9 cellular contexts compared by ENCODE assay signal in genomic region chr12:53476769-53477209, GRCh38. TPM values are rescaled to one million over a fixed set of nuclear protein-coding genes. Genes with fewer than 3 reads are reported as not detected.
DNase-seq lines count a peak whose midpoint lies in the region; ATAC-seq and TF ChIP-seq lines count a peak whose summit lies in the region.
"Had no signal": no experiment of that assay in that cellular context is flagged by ENCODE, and none has a peak within 500 bp of the region (broad histone marks: within the 10 kb centered on the region; RNA-seq: fewer than 3 reads in every experiment).

No MANE protein-coding gene starts in this region.

- no TSS peak for BruUV-seq in OCI-LY7 (replicated peaks; lab: Mats Ljungman, UMichigan)

- peaks cover 100% of the 10 kb centered on the region for H3K36me3 ChIP-seq in OCI-LY7 (ENCODE audit: insufficient read depth, low read length)

- H3K9me3 Mint-ChIP-seq in activated CD4-positive, alpha-beta T cell treated with anti-CD3 and anti-CD28 coated beads for 36 hours (ENCODE audit: low read depth): no peaks in the 10 kb centered on the region
- no peaks in the 10 kb centered on the region for H3K9me3 Mint-ChIP-seq in activated CD4-positive, alpha-beta T cell treated with anti-CD3 and anti-CD28 coated beads, Interleukin-2, amount 10 ng/mL, durations not matched to agents 7 days and 5 days
- H3K9me3 Mint-ChIP-seq in stimulated activated memory B cell treated with anti-CD40 and anti-IgM and Interleukin-4, amounts not matched to agents 10 μg/mL and 1 μg/mL and 100 μg/mL, for 72 hours: no peaks in the 10 kb centered on the region

- ATAC-seq in activated CD4-positive, alpha-beta T cell treated with anti-CD3 and anti-CD28 coated beads for 36 hours: peak; percentile 43
- no peak for ATAC-seq in stimulated activated memory B cell treated with anti-CD40 and anti-IgM and Interleukin-4, amounts not matched to agents 10 μg/mL and 1 μg/mL and 100 μg/mL, for 72 hours
- ATAC-seq in esophagus mucosa (no peak), HG03280 (IDR thresholded peaks at IDR 0.05; ENCODE audit: unreplicated experiment) (no peak)

- no peaks in the 10 kb centered on the region for H3K27me3 Mint-ChIP-seq in activated CD4-positive, alpha-beta T cell treated with anti-CD3 and anti-CD28 coated beads for 36 hours
- no peaks in the 10 kb centered on the region for H3K27me3 Mint-ChIP-seq in activated CD4-positive, alpha-beta T cell treated with anti-CD3 and anti-CD28 coated beads, Interleukin-2, amount 10 ng/mL, durations not matched to agents 7 days and 5 days
- H3K27me3 Mint-ChIP-seq in stimulated activated memory B cell treated with anti-CD40 and anti-IgM and Interleukin-4, amounts not matched to agents 10 μg/mL and 1 μg/mL and 100 μg/mL, for 72 hours: no peaks in the 10 kb centered on the region

- TF ChIP-seq CTCF in OCI-LY7 (conservative IDR thresholded peaks at IDR 0.05; ENCODE audit: low read length): peak; percentile 79

- intact Hi-C loops in activated CD4-positive, alpha-beta T cell treated with anti-CD3 and anti-CD28 coated beads for 36 hours (cut with DNase I, micrococcal nuclease): loop anchor here in 1 of 2 experiments (1.0 kb wide), 1 partner anchor 124 kb away; no protein-coding TSS in a partner anchor
- intact Hi-C loops in OCI-LY7 (cut with micrococcal nuclease; ENCODE audit: unreplicated experiment): no loop called here

- H3K4me2 ChIP-seq in OCI-LY7 (ENCODE audit: low read length): no peak overlapping the region

- no peaks in the 10 kb centered on the region for H3K9me2 ChIP-seq in OCI-LY7 (ENCODE audit: insufficient read depth, low read length)

- H3K27ac Mint-ChIP-seq in activated CD4-positive, alpha-beta T cell treated with anti-CD3 and anti-CD28 coated beads for 36 hours: peak overlapping the region; percentile 55
- H3K27ac Mint-ChIP-seq in activated CD4-positive, alpha-beta T cell treated with anti-CD3 and anti-CD28 coated beads, Interleukin-2, amount 10 ng/mL, durations not matched to agents 7 days and 5 days: no peak overlapping the region
- H3K27ac Mint-ChIP-seq in stimulated activated memory B cell treated with anti-CD40 and anti-IgM and Interleukin-4, amounts not matched to agents 10 μg/mL and 1 μg/mL and 100 μg/mL, for 72 hours: peak overlapping the region; percentile 30

- DNase-seq in activated CD4-positive, alpha-beta T cell treated with anti-CD3 and anti-CD28 coated beads for 36 hours: no peak
- DNase-seq in activated CD4-positive, alpha-beta T cell treated with anti-CD3 and anti-CD28 coated beads, Interleukin-2, amount 10 ng/mL, durations not matched to agents 7 days and 5 days: no peak
- DNase-seq in OCI-LY7 (ENCODE audit: low spot score) (peak; percentile 41), erythroblast (lab: John Stamatoyannopoulos, UW) (peak; percentile 30 to 48)
- no peak for DNase-seq in effector CD4-positive, alpha-beta T cell
- DNase-seq: NCI-H2081 treated with DMSO at 0.1 percent for 48 hours had no signal

- no peaks in the 10 kb centered on the region for H3K9me3 ChIP-seq in OCI-LY7 (ENCODE audit: low read length)

- POLR2A ChIA-PET in activated CD4-positive, alpha-beta T cell treated with anti-CD3 and anti-CD28 coated beads for 36 hours (lab: Charles Lee): interaction anchor here (0.7 to 4.7 kb wide), 7 partner anchors 9 to 24 kb away, joined by 3 to 36 read pairs (median 6); partner anchors contain the start of gene TARBP2
- POLR2A ChIA-PET in activated CD4-positive, alpha-beta T cell treated with anti-CD3 and anti-CD28 coated beads, Interleukin-2, amount 10 ng/mL, durations not matched to agents 7 days and 5 days (lab: Charles Lee): interaction anchor here (1.1 kb wide), 1 partner anchor 30 kb away, joined by 3 read pairs; no protein-coding TSS in a partner anchor
- POLR2A ChIA-PET in OCI-LY7 (lab: Charles Lee): interaction anchor here (0.7 to 1.9 kb wide), 4 partner anchors 13 to 24 kb away, joined by 3 to 7 read pairs (median 4); partner anchors contain the start of gene TARBP2

- CTCF ChIA-PET in activated CD4-positive, alpha-beta T cell treated with anti-CD3 and anti-CD28 coated beads for 36 hours (lab: Charles Lee): interaction anchor here (0.9 to 4.9 kb wide), 17 partner anchors 8 to 155 kb away, joined by 3 to 32 read pairs (median 4); partner anchors contain the start of genes AAAS and NPFF
- CTCF ChIA-PET in activated CD4-positive, alpha-beta T cell treated with anti-CD3 and anti-CD28 coated beads, Interleukin-2, amount 10 ng/mL, durations not matched to agents 7 days and 5 days (lab: Charles Lee): interaction anchor here (0.5 to 3.7 kb wide), 14 partner anchors 9 to 163 kb away, joined by 3 to 20 read pairs (median 4); partner anchors contain the start of genes AAAS, MAP3K12, NPFF and TARBP2
- CTCF ChIA-PET in OCI-LY7 (lab: Charles Lee; ENCODE audit: unreplicated experiment): interaction anchor here (0.6 kb wide), 2 partner anchors 22 to 154 kb away, joined by 3 to 4 read pairs; no protein-coding TSS in a partner anchor

- no peak for TF ChIP-seq POLR2A in erythroblast (IDR thresholded peaks at IDR 0.05; ENCODE audit: low read length)

- peaks cover 33% of the 10 kb centered on the region for H4K20me1 ChIP-seq in OCI-LY7 (ENCODE audit: insufficient read depth, low read length)

- no peak overlapping the region for H3K4me3 Mint-ChIP-seq in activated CD4-positive, alpha-beta T cell treated with anti-CD3 and anti-CD28 coated beads for 36 hours
- no peak overlapping the region for H3K4me3 Mint-ChIP-seq in activated CD4-positive, alpha-beta T cell treated with anti-CD3 and anti-CD28 coated beads, Interleukin-2, amount 10 ng/mL, durations not matched to agents 7 days and 5 days
- H3K4me3 Mint-ChIP-seq in stimulated activated memory B cell treated with anti-CD40 and anti-IgM and Interleukin-4, amounts not matched to agents 10 μg/mL and 1 μg/mL and 100 μg/mL, for 72 hours: no peak overlapping the region

- peaks cover 75% of the 10 kb centered on the region for H3K36me3 Mint-ChIP-seq in activated CD4-positive, alpha-beta T cell treated with anti-CD3 and anti-CD28 coated beads for 36 hours (ENCODE audit: low read depth)
- peaks cover 71% of the 10 kb centered on the region for H3K36me3 Mint-ChIP-seq in activated CD4-positive, alpha-beta T cell treated with anti-CD3 and anti-CD28 coated beads, Interleukin-2, amount 10 ng/mL, durations not matched to agents 7 days and 5 days (ENCODE audit: low read depth)
- peaks cover 60% of the 10 kb centered on the region for H3K36me3 Mint-ChIP-seq in stimulated activated memory B cell treated with anti-CD40 and anti-IgM and Interleukin-4, amounts not matched to agents 10 μg/mL and 1 μg/mL and 100 μg/mL, for 72 hours

- no peaks in the 10 kb centered on the region for H3K4me1 ChIP-seq in OCI-LY7 (ENCODE audit: insufficient read depth, low read length, poor library complexity, severe bottlenecking)

- no peak overlapping the region for H2AFZ ChIP-seq in OCI-LY7 (ENCODE audit: low read length)

- peaks cover 58% of the 10 kb centered on the region for H3K79me2 ChIP-seq in OCI-LY7 (ENCODE audit: insufficient read depth, low read depth, low read length)

- no peak overlapping the region for H3K4me3 ChIP-seq in OCI-LY7 (ENCODE audit: low read depth, low read length, poor library complexity, severe bottlenecking)

- H3K27ac ChIP-seq in OCI-LY7 (ENCODE audit: low read depth, low read length, poor library complexity, severe bottlenecking): no peak overlapping the region

- H3K4me1 Mint-ChIP-seq in activated CD4-positive, alpha-beta T cell treated with anti-CD3 and anti-CD28 coated beads for 36 hours: peaks cover 45% of the 10 kb centered on the region
- H3K4me1 Mint-ChIP-seq in activated CD4-positive, alpha-beta T cell treated with anti-CD3 and anti-CD28 coated beads, Interleukin-2, amount 10 ng/mL, durations not matched to agents 7 days and 5 days: peaks cover 32% of the 10 kb centered on the region
- peaks cover 41% of the 10 kb centered on the region for H3K4me1 Mint-ChIP-seq in stimulated activated memory B cell treated with anti-CD40 and anti-IgM and Interleukin-4, amounts not matched to agents 10 μg/mL and 1 μg/mL and 100 μg/mL, for 72 hours

RNA-seq across cellular contexts. Expression of gene MAP3K12, which starts 22.5 kb away (rescaled TPM):
- total RNA-seq in activated CD4-positive, alpha-beta T cell treated with anti-CD3 and anti-CD28 coated beads for 36 hours: 10 to 100 TPM; 12.6 to 13.8 TPM
- 10 to 100 TPM; 26.0 to 26.1 TPM for total RNA-seq in activated CD4-positive, alpha-beta T cell treated with anti-CD3 and anti-CD28 coated beads, Interleukin-2, amount 10 ng/mL, durations not matched to agents 7 days and 5 days
- 7.2 TPM in 2 replicates for total RNA-seq in OCI-LY7 (2014; rRNA removed; shearing (Covaris generic))
- total RNA-seq in OCI-LY7 (2022) (13.4 and 13.7 TPM in 2 replicates), esophagus mucosa (2.0 TPM)

RNA-seq across cellular contexts. Expression of gene TARBP2, which starts 24.3 kb away (rescaled TPM):
- 10 to 100 TPM; 28.3 to 30.2 TPM for total RNA-seq in activated CD4-positive, alpha-beta T cell treated with anti-CD3 and anti-CD28 coated beads for 36 hours
- total RNA-seq in activated CD4-positive, alpha-beta T cell treated with anti-CD3 and anti-CD28 coated beads, Interleukin-2, amount 10 ng/mL, durations not matched to agents 7 days and 5 days: 10 to 100 TPM; 32.6 to 35.9 TPM
- 49.1 and 62.6 TPM in 2 replicates for total RNA-seq in OCI-LY7 (2014; rRNA removed; shearing (Covaris generic))
- total RNA-seq in OCI-LY7 (2022) (41.8 and 45.9 TPM in 2 replicates), esophagus mucosa (19.3 TPM)

RNA-seq across cellular contexts. Expression of gene PCBP2, which starts 24.9 kb away (rescaled TPM):
- total RNA-seq in activated CD4-positive, alpha-beta T cell treated with anti-CD3 and anti-CD28 coated beads for 36 hours: 100 to 1,000 TPM; 881 to 999 TPM
- total RNA-seq in activated CD4-positive, alpha-beta T cell treated with anti-CD3 and anti-CD28 coated beads, Interleukin-2, amount 10 ng/mL, durations not matched to agents 7 days and 5 days: 100 to 1,000 TPM; 882 to 943 TPM
- total RNA-seq in OCI-LY7 (2014; rRNA removed; shearing (Covaris generic)): 183 and 209 TPM in 2 replicates
- total RNA-seq in OCI-LY7 (2022) (1,015 and 1,037 TPM in 2 replicates), esophagus mucosa (493 TPM)

RNA-seq across cellular contexts. Expression of gene NPFF, which starts 30.5 kb away (rescaled TPM):
- total RNA-seq in activated CD4-positive, alpha-beta T cell treated with anti-CD3 and anti-CD28 coated beads for 36 hours: not detected
- total RNA-seq in activated CD4-positive, alpha-beta T cell treated with anti-CD3 and anti-CD28 coated beads, Interleukin-2, amount 10 ng/mL, durations not matched to agents 7 days and 5 days: not detected
- not detected in 2 replicates for total RNA-seq in OCI-LY7 (2014; rRNA removed; shearing (Covaris generic))
- total RNA-seq in OCI-LY7 (2022) (not detected in 2 replicates), esophagus mucosa (not detected)

RNA-seq across cellular contexts. Expression of gene PRR13, which starts 35.3 kb away (rescaled TPM):
- 100 to 1,000 TPM; 250 to 266 TPM for total RNA-seq in activated CD4-positive, alpha-beta T cell treated with anti-CD3 and anti-CD28 coated beads for 36 hours
- total RNA-seq in activated CD4-positive, alpha-beta T cell treated with anti-CD3 and anti-CD28 coated beads, Interleukin-2, amount 10 ng/mL, durations not matched to agents 7 days and 5 days: 100 to 1,000 TPM; 223 to 229 TPM
- 54.1 and 83.9 TPM in 2 replicates for total RNA-seq in OCI-LY7 (2014; rRNA removed; shearing (Covaris generic))
- 219 and 230 TPM in 2 replicates for total RNA-seq in OCI-LY7 (2022)
- total RNA-seq in esophagus mucosa: 92.0 TPM

Comparison
In these comparisons a context has a peak if more than half of its experiments do, and no peak if none do; other contexts are left out.
1. DNase-seq: peak in OCI-LY7 (single experiment) and erythroblast (2 of 2); none in activated CD4-positive, alpha-beta T cell treated with anti-CD3 and anti-CD28 coated beads for 36 hours (single experiment), activated CD4-positive, alpha-beta T cell treated with anti-CD3 and anti-CD28 coated beads, Interleukin-2, amount 10 ng/mL, durations not matched to agents 7 days and 5 days (single experiment) and effector CD4-positive, alpha-beta T cell (single experiment).